8 cellular contexts compared by ENCODE assay signal in the genomic region with DNA sequence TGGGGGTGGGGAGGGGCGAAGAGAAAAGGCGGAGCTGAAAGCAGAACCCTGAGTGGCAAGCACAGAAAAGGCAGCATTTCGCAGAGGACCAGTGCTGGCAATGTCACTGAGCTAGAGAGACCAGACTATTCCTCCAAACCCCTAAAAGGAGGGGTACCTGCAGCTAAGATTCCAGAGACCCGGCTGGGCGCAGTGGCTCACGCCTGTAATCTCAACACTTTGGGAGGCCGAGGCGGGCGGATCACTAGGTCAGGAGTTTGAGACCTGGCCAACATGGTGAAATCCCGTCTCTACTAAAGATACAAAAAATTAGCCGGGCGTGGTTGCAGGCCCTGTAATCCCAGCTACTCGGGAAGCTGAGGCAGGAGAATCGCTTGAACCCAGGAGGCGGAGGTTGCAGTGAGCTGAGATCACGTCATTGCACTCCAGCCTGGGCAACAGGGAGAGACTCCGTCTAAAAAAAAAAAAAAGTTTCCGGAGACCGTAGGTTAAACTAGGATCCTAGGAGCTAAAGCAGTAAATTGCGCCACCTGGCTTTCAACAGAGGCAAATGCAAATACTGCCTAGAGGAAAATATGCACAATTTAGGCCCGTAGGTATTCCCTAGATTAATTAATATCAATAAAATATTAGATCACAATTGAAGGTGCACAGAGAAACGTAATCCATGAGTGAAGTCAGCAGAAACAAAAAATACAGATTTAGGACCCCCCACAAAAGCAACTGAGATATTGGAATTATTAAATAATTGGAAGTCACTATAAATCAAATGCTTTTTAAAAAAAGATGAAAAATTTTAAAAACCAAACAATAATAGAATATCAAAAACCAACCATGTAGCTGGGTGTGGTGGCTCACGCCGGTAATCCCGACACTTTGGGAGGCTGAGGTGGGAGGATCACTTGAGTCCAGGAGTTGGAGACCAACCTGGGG. TPM values are rescaled to one million over a fixed set of nuclear protein-coding genes. Genes with fewer than 3 reads are reported as not detected.
DNase-seq lines count a peak whose midpoint lies in the region; ATAC-seq and TF ChIP-seq lines count a peak whose summit lies in the region.

No MANE protein-coding gene starts in this region.

- intact Hi-C loops in PC-9 (cut with micrococcal nuclease; ENCODE audit: unreplicated experiment) = loop anchor here (1.0 to 5.0 kb wide), 4 partner anchors 36 to 342 kb away; no protein-coding TSS in a partner anchor

- in situ Hi-C loops in G401 (cut with HindIII; ENCODE audit: low sequenced_read_pairs) = no loop called here

- H3K27ac ChIP-seq in PC-9 = no peak overlapping the region

- H3K9me3 ChIP-seq in PC-9 (ENCODE audit: insufficient read depth, low read depth) = no peaks in the 10 kb centered on the region

- H3K4me2 ChIP-seq in PC-9 = peak overlapping the region; percentile 64

- H3K27me3 Mint-ChIP-seq in activated naive CD4-positive, alpha-beta T cell treated with anti-CD3 and anti-CD28 coated beads, Interleukin-2, amount 10 ng/mL, durations not matched to agents 7 days and 5 days = peaks cover 55% of the 10 kb centered on the region

- ATAC-seq in GM19455 (IDR thresholded peaks at IDR 0.05; ENCODE audit: unreplicated experiment) = no peak
- ATAC-seq in HG03354 (IDR thresholded peaks at IDR 0.05; ENCODE audit: poor library complexity, severe bottlenecking, unreplicated experiment) = no peak

- peak; percentile 97 for TF ChIP-seq CTCF in PC-9 (conservative IDR thresholded peaks at IDR 0.05)

- no peaks in the 10 kb centered on the region for H3K27me3 ChIP-seq in PC-9 (ENCODE audit: insufficient read depth, low read depth)

- no peaks in the 10 kb centered on the region for H3K36me3 ChIP-seq in PC-9 (ENCODE audit: low read depth)

- H3K4me3 Mint-ChIP-seq in activated naive CD4-positive, alpha-beta T cell treated with anti-CD3 and anti-CD28 coated beads, Interleukin-2, amount 10 ng/mL, durations not matched to agents 7 days and 5 days = peak overlapping the region; percentile 62

- peaks cover 9% of the 10 kb centered on the region for H3K4me1 Mint-ChIP-seq in activated naive CD4-positive, alpha-beta T cell treated with anti-CD3 and anti-CD28 coated beads, Interleukin-2, amount 10 ng/mL, durations not matched to agents 7 days and 5 days

- H4K20me1 ChIP-seq in PC-9 (ENCODE audit: insufficient read depth) = no peaks in the 10 kb centered on the region

- H2AFZ ChIP-seq in PC-9 = 0 out of 2 replicates have a peak overlapping the region, but pooled peaks have one; percentile 28

- CTCF ChIA-PET in PC-9 (lab: Charles Lee) = interaction anchor here (0.6 to 1.7 kb wide), 9 partner anchors 10 to 455 kb away, joined by 3 to 18 read pairs (median 4); partner anchors contain the start of gene TRIM54
- CTCF ChIA-PET in activated naive CD4-positive, alpha-beta T cell treated with anti-CD3 and anti-CD28 coated beads, Interleukin-2, amount 10 ng/mL, durations not matched to agents 7 days and 5 days (lab: Charles Lee) = interaction anchor here (0.6 to 2.8 kb wide), 35 partner anchors 9 to 471 kb away, joined by 3 to 21 read pairs (median 5); partner anchors contain the start of genes ABHD1, MPV17 and TRIM54

- H3K4me3 ChIP-seq in PC-9 = peak overlapping the region; percentile 19; the same call in 1 of the 2 replicates

- DNase-seq in G401 (ENCODE audit: low spot score) = peak; percentile 69
- peak; percentile 82 for DNase-seq in LoVo (ENCODE audit: low spot score)
- peak; percentile 36 to 64 for DNase-seq in PC-9
- DNase-seq in activated naive CD4-positive, alpha-beta T cell treated with anti-CD3 and anti-CD28 coated beads, Interleukin-2, amount 10 ng/mL, durations not matched to agents 7 days and 5 days = peak; percentile 60
- DNase-seq in globus pallidus (ENCODE audit: low spot score) = peak; percentile 31
- peak; percentile 58 for DNase-seq in pons (ENCODE audit: low spot score)

- no peaks in the 10 kb centered on the region for H3K9me3 Mint-ChIP-seq in activated naive CD4-positive, alpha-beta T cell treated with anti-CD3 and anti-CD28 coated beads, Interleukin-2, amount 10 ng/mL, durations not matched to agents 7 days and 5 days

- no TSS peak for BruUV-seq in PC-9 (replicated peaks; lab: Mats Ljungman, UMichigan)

- H3F3A ChIP-seq in PC-9 (ENCODE audit: insufficient read depth, low read depth) = no peaks in the 10 kb centered on the region

- no peak overlapping the region for H3K27ac Mint-ChIP-seq in activated naive CD4-positive, alpha-beta T cell treated with anti-CD3 and anti-CD28 coated beads, Interleukin-2, amount 10 ng/mL, durations not matched to agents 7 days and 5 days

- no peaks in the 10 kb centered on the region for H3K36me3 Mint-ChIP-seq in activated naive CD4-positive, alpha-beta T cell treated with anti-CD3 and anti-CD28 coated beads, Interleukin-2, amount 10 ng/mL, durations not matched to agents 7 days and 5 days

- H3K4me1 ChIP-seq in PC-9 (replicated peaks; ENCODE audit: insufficient read depth) = no peaks in the 10 kb centered on the region; the same call in 1 of the 2 replicates

- H3K79me2 ChIP-seq in PC-9 (ENCODE audit: low read depth) = no peaks in the 10 kb centered on the region

- no peaks in the 10 kb centered on the region for H3K9me2 ChIP-seq in PC-9 (ENCODE audit: insufficient read depth)

- POLR2A ChIA-PET in PC-9 (lab: Charles Lee; ENCODE audit: unreplicated experiment) = interaction anchor here (0.6 kb wide), 1 partner anchor 11 kb away, joined by 4 read pairs; no protein-coding TSS in a partner anchor

RNA-seq across cellular contexts. Expression of gene UCN, which starts 4.9 kb away (rescaled TPM):
- not detected in 2 replicates for total RNA-seq in G401 (2014; rRNA removed; shearing (Covaris generic))
- total RNA-seq in PC-9 (2021) = 2.8 and 4.6 TPM in 2 replicates

RNA-seq across cellular contexts. Expression of gene MPV17, which starts 19.5 kb away (rescaled TPM):
- total RNA-seq in G401 (2014; rRNA removed; shearing (Covaris generic)) = 80.5 and 99.1 TPM in 2 replicates
- 42.2 and 47.5 TPM in 2 replicates for total RNA-seq in PC-9 (2021)

RNA-seq across cellular contexts. Expression of gene TRIM54, which starts 21.1 kb away (rescaled TPM):
- not detected in 2 replicates for total RNA-seq in G401 (2014; rRNA removed; shearing (Covaris generic))
- 8.2 and 9.8 TPM in 2 replicates for total RNA-seq in PC-9 (2021)

RNA-seq across cellular contexts. Expression of gene DNAJC5G, which starts 28.1 kb away (rescaled TPM):
- total RNA-seq in G401 (2014; rRNA removed; shearing (Covaris generic)) = not detected in 2 replicates
- total RNA-seq in PC-9 (2021) = not detected in 2 replicates

RNA-seq across cellular contexts. Expression of gene SLC30A3, which starts 40.5 kb away (rescaled TPM):
- 1.3 and 2.6 TPM in 2 replicates for total RNA-seq in G401 (2014; rRNA removed; shearing (Covaris generic))
- 1.5 and 2.3 TPM in 2 replicates for total RNA-seq in PC-9 (2021)

Comparison
In these comparisons a context has a peak if more than half of its experiments do, and no peak if none do; other contexts are left out.
1. DNase-seq: peak in every context shown above with its lines; median percentile 82 in LoVo; 69 in G401; 60 in activated naive CD4-positive, alpha-beta T cell treated with anti-CD3 and anti-CD28 coated beads, Interleukin-2, amount 10 ng/mL, durations not matched to agents 7 days and 5 days; 58 in pons; 50 in PC-9; 31 in globus pallidus.